In the genomic region with DNA sequence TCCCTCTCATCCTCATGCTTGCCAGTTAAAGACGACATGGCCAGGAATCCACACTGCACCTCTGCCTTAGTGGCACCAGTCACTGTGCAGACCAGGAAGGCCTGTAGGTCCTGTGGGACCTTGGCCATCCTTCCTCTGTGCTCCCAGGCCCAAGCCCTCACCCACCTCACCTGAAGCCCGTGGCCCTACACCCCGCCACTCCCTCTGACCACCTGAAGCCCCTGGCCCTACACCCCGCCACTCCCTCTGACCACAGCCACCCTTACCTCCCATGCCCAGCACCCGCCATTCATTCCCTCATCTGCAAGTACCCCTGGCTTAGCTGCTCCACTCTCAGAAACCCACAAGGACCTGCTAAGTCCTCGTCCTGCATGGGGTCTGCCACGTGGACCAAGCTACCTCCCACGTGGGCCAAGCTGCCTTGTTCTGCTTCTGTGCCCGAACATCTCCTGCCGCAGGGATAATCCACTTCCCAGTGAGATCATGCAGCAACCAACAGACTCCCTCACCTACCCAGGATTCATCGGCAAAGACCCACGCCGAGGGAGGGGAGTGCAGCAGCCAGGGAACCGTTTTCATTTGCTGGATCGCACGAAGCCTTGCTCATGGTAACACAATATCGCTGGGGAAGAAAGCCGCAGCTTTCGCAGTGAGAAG, we compare ENCODE assay signal across 20 cellular contexts.
"Had no signal": no experiment of that assay in that cellular context is flagged by ENCODE, and none has a peak within 500 bp of the region (broad histone marks: within the 10 kb centered on the region; RNA-seq: fewer than 3 reads in every experiment).

No MANE protein-coding gene starts in this region.

- ATAC-seq: effector memory CD8-positive, alpha-beta T cell; gastrocnemius medialis; heart right ventricle; left lobe of liver; mucosa of descending colon; right cardiac atrium had no signal

- H3K27me3 Mint-ChIP-seq: dendritic cell treated with granulocyte-macrophage colony-stimulating factor and Interleukin-4, amounts not matched to agents 40 ng/mL and 50 ng/mL, for 4 days; effector memory CD8-positive, alpha-beta T cell had no signal

- H3K27ac Mint-ChIP-seq: dendritic cell treated with granulocyte-macrophage colony-stimulating factor and Interleukin-4, amounts not matched to agents 40 ng/mL and 50 ng/mL, for 4 days; effector memory CD8-positive, alpha-beta T cell; progenitor cell of endocrine pancreas; type B pancreatic cell had no signal

- H3K9me3 Mint-ChIP-seq: dendritic cell treated with granulocyte-macrophage colony-stimulating factor and Interleukin-4, amounts not matched to agents 40 ng/mL and 50 ng/mL, for 4 days; type B pancreatic cell had no signal

- H3K4me1 ChIP-seq: gastrocnemius medialis, heart right ventricle, suprapubic skin, uterus had no signal

- H3K4me3 ChIP-seq: esophagus muscularis mucosa, gastrocnemius medialis, heart right ventricle, mucosa of descending colon, ovary, suprapubic skin, thyroid gland, uterus had no signal

- DNase-seq: effector memory CD8-positive, alpha-beta T cell; gastrocnemius medialis; heart right ventricle; islet precursor cell; mucosa of descending colon; right cardiac atrium; stimulated activated CD4-positive, alpha-beta T cell treated with anti-CD3 and anti-CD28 coated beads, Interleukin-15, amount 100 ng/mL, for 24 hours; stimulated activated CD4-positive, alpha-beta T cell treated with anti-CD3 and anti-CD28 coated beads, Interleukin-1b, Interleukin-23, amount 100 ng/mL, for 48 hours; stimulated activated CD4-positive, alpha-beta T cell treated with anti-CD3 and anti-CD28 coated beads, Interleukin-4, amount 100 ng/mL, for 4 hours; stimulated activated naive CD4-positive, alpha-beta T cell; thyroid gland; uterus had no signal

- H3K9me3 ChIP-seq: esophagus muscularis mucosa, gastrocnemius medialis, heart right ventricle, mucosa of descending colon, ovary, suprapubic skin, thyroid gland, uterus had no signal

- H3K36me3 ChIP-seq: esophagus muscularis mucosa, gastrocnemius medialis, heart right ventricle, ovary, suprapubic skin, thyroid gland, uterus had no signal

- H3K4me3 Mint-ChIP-seq: dendritic cell treated with granulocyte-macrophage colony-stimulating factor and Interleukin-4, amounts not matched to agents 40 ng/mL and 50 ng/mL, for 4 days; effector memory CD8-positive, alpha-beta T cell; type B pancreatic cell had no signal

- H3K36me3 Mint-ChIP-seq: type B pancreatic cell had no signal

- H3K27ac ChIP-seq: epithelial cell of prostate, esophagus muscularis mucosa, gastrocnemius medialis, heart right ventricle, ovary, suprapubic skin, thyroid gland, uterus had no signal

- H3K27me3 ChIP-seq: ovary, thyroid gland, uterus had no signal
